In the genomic region with DNA sequence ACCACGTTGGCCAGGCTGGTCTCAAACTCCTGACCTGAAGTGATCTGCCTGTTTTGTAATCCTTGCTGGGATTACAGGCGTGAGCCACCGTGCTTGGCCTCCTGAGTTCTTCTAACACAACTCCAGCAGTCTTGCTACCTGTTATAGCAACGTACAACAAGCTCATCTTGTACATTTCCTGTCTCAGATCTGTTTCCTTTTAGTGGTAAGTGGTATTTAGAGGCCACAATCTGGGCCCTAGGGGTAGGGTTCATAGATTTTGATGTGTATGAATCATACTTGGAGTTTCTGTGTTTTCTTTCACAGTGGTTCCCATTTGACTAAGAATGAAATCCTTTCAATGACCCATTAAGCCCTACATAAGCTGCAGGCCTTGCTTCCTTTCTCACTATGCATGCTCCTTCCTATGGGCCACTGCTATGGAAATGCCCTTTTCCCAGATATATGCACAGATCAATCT, we compare ENCODE assay signal across 9 cellular contexts. TPM values are rescaled to one million over a fixed set of nuclear protein-coding genes. Genes with fewer than 3 reads are reported as not detected.
A peak's percentile ranks its signal among the peaks of the same experiment; 100 is the strongest.
DNase-seq lines count a peak whose midpoint lies in the region; ATAC-seq, FAIRE-seq and TF ChIP-seq lines count a peak whose summit lies in the region.
"Had no signal": no experiment of that assay in that cellular context is flagged by ENCODE, and none has a peak within 500 bp of the region (broad histone marks: within the 10 kb centered on the region; RNA-seq: fewer than 3 reads in every experiment).

No MANE protein-coding gene starts in this region.

- peak overlapping the region; percentile 44 for H3K27ac Mint-ChIP-seq in astrocyte (ENCODE audit: unreplicated experiment)

- H3K14ac ChIP-seq in neuronal stem cell (ENCODE audit: low read length), result no peak overlapping the region

- H3K18ac ChIP-seq in neuronal stem cell (ENCODE audit: low read length), result no peak overlapping the region

- H3K27ac ChIP-seq in SJSA1, result peak overlapping the region; percentile 4; the same call in 1 of the 2 replicates
- H3K27ac ChIP-seq in astrocyte (ENCODE audit: low read depth, low read length), result no peak overlapping the region
- H3K27ac ChIP-seq in neuronal stem cell (replicated peaks; ENCODE audit: low read length), result peak overlapping the region; percentile 19

- H3K27me3 ChIP-seq in SJSA1 (replicated peaks) (no peaks in the 10 kb centered on the region), astrocyte (ENCODE audit: insufficient read depth, low read length) (no peaks in the 10 kb centered on the region), neuronal stem cell (ENCODE audit: control insufficient read depth in 3 of 3, insufficient read depth in 3 of 3, low read depth in 1 of 3, low read length in 3 of 3) (no peaks in the 10 kb centered on the region)

- no peak overlapping the region for H2BK12ac ChIP-seq in neuronal stem cell (ENCODE audit: low read length)

- peak; percentile 93 for ATAC-seq in GM19043 (IDR thresholded peaks at IDR 0.05; ENCODE audit: low read depth, unreplicated experiment)
- ATAC-seq in HG03103 (IDR thresholded peaks at IDR 0.05; ENCODE audit: low read depth, unreplicated experiment), result peak; percentile 96

- H3K36me3 Mint-ChIP-seq in astrocyte (ENCODE audit: low read depth, unreplicated experiment), result peaks cover 3% of the 10 kb centered on the region

- peak; percentile 20 for FAIRE-seq in astrocyte (lab: Jason Lieb, UNC)
- FAIRE-seq: islet of Langerhans had no signal

- no peak overlapping the region for H4K8ac ChIP-seq in neuronal stem cell (ENCODE audit: low read depth, low read length)

- H2AK5ac ChIP-seq in neuronal stem cell (ENCODE audit: low read depth, low read length), result no peak overlapping the region

- H3K4me3 Mint-ChIP-seq in astrocyte (ENCODE audit: unreplicated experiment), result peak overlapping the region; percentile 35

- H3K4me1 ChIP-seq in SJSA1 (replicated peaks), result peaks cover 20% of the 10 kb centered on the region
- peaks cover 3% of the 10 kb centered on the region for H3K4me1 ChIP-seq in astrocyte (ENCODE audit: insufficient read depth, low read length)
- no peaks in the 10 kb centered on the region for H3K4me1 ChIP-seq in neuronal stem cell (ENCODE audit: control insufficient read depth in 2 of 2, insufficient read depth in 1 of 2, low read depth in 1 of 2, low read length in 2 of 2)

- no peak overlapping the region for H3K4me2 ChIP-seq in astrocyte (ENCODE audit: low read length)
- no peak overlapping the region for H3K4me2 ChIP-seq in neuronal stem cell (ENCODE audit: insufficient read depth, low read length, poor library complexity, severe bottlenecking)

- H2BK120ac ChIP-seq in neuronal stem cell (ENCODE audit: low read depth, low read length), result no peak overlapping the region

- DNase-seq in AG08395 (ENCODE audit: low spot score) (peak; percentile 41), SJSA1 (ENCODE audit: low read depth in 1 of 2, low spot score in 2 of 2) (peak in 1 of 2 experiments; percentile 28), astrocyte (ENCODE audit: low read depth) (peak; percentile 27), neuronal stem cell (ENCODE audit: low spot score) (no peak), ureter (ENCODE audit: low spot score) (no peak), DMS79 treated with DMSO at 0.1 percent for 48 hours (lab: John Stamatoyannopoulos, UW) (no peak)

- peaks cover 18% of the 10 kb centered on the region for H3K79me2 ChIP-seq in astrocyte (ENCODE audit: insufficient read depth, low read length)

- H3K9me3 Mint-ChIP-seq in astrocyte (ENCODE audit: unreplicated experiment), result no peaks in the 10 kb centered on the region

- H3K4me3 ChIP-seq in SJSA1 (no peak overlapping the region), astrocyte (ENCODE audit: insufficient read depth, low read depth, low read length) (no peak overlapping the region), neuronal stem cell (ENCODE audit: low read length in 2 of 2) (no peak overlapping the region)

- no peaks in the 10 kb centered on the region for H3K9me3 ChIP-seq in SJSA1 (replicated peaks)
- H3K9me3 ChIP-seq in astrocyte (ENCODE audit: insufficient read depth, low read depth, low read length), result no peaks in the 10 kb centered on the region
- H3K9me3 ChIP-seq in neuronal stem cell (replicated peaks in 1 of 2; ENCODE audit: control insufficient read depth in 2 of 2, insufficient read depth in 1 of 2, low read depth in 1 of 2, low read length in 2 of 2), result no peaks in the 10 kb centered on the region

- H3K27me3 Mint-ChIP-seq in astrocyte (ENCODE audit: low read depth, unreplicated experiment), result no peaks in the 10 kb centered on the region

- no peak overlapping the region for H3K23ac ChIP-seq in neuronal stem cell (ENCODE audit: low read depth, low read length, poor library complexity)

- H3K9ac ChIP-seq in astrocyte (ENCODE audit: low read length) (no peak overlapping the region), neuronal stem cell (ENCODE audit: low read depth, low read length, poor library complexity) (no peak overlapping the region)

- H2BK15ac ChIP-seq in neuronal stem cell (ENCODE audit: low read length), result no peak overlapping the region

- H4K20me1 ChIP-seq in astrocyte (ENCODE audit: insufficient read depth, low read length), result peaks cover 26% of the 10 kb centered on the region

- WGBS in neuronal stem cell (ENCODE audit: extremely low coverage in 2 of 2, insufficient read length in 2 of 2, insufficient replicate concordance in 1 of 2), 2 donors, result no CpG with 5 or more reads among the region's 4 CpGs

- peaks cover 9% of the 10 kb centered on the region for H3K4me1 Mint-ChIP-seq in astrocyte (ENCODE audit: low read depth, unreplicated experiment)

- H2AFZ ChIP-seq in astrocyte (ENCODE audit: low read depth, low read length), result no peak overlapping the region
- H2AFZ ChIP-seq in neuronal stem cell (ENCODE audit: low read length), result no peak overlapping the region

- no peak for TF ChIP-seq CTCF in astrocyte (IDR thresholded peaks at IDR 0.05; ENCODE audit: insufficient read depth, low read depth, low read length)

- H2BK5ac ChIP-seq in neuronal stem cell (ENCODE audit: low read length), result no peak overlapping the region

- H4K91ac ChIP-seq in neuronal stem cell (ENCODE audit: low read depth, low read length, poor library complexity), result no peak overlapping the region

- no peak overlapping the region for H3K4ac ChIP-seq in neuronal stem cell (ENCODE audit: low read length)

- peaks cover 21% of the 10 kb centered on the region for H3K36me3 ChIP-seq in SJSA1
- peaks cover 6% of the 10 kb centered on the region for H3K36me3 ChIP-seq in astrocyte (ENCODE audit: insufficient read depth, low read length)
- H3K36me3 ChIP-seq in neuronal stem cell (replicated peaks in 1 of 2; ENCODE audit: control insufficient read depth in 2 of 2, insufficient read depth in 2 of 2, low read length in 2 of 2), result peaks cover 7 to 31% of the 10 kb centered on the region in 2 donors

- no peaks in the 10 kb centered on the region for H3K79me1 ChIP-seq in neuronal stem cell (ENCODE audit: low read depth, low read length)

RNA-seq across cellular contexts. Expression of gene SYNCRIP, which starts 27.1 kb away (rescaled TPM):
- total RNA-seq in SJSA1 (2014; rRNA removed; shearing (Covaris generic)), result 76.0 and 93.4 TPM in 2 replicates
- total RNA-seq in astrocyte, result 122 and 136 TPM in 2 replicates
- 77.6 TPM for polyA plus RNA-seq in neuronal stem cell (2013, experiment 1 of 2)
- polyA plus RNA-seq in neuronal stem cell (2013, experiment 2 of 2), result 75.4 TPM
- 124 TPM for total RNA-seq in ureter

Comparison
In these comparisons a context has a peak if more than half of its experiments do, and no peak if none do; other contexts are left out.
1. DNase-seq: peak in AG08395 (single experiment) and astrocyte (single experiment); none in neuronal stem cell (single experiment), ureter (single experiment) and DMS79 treated with DMSO at 0.1 percent for 48 hours (single experiment).